Comparison of ENCODE assay signal across 9 cellular contexts in genomic region chr22:34293324-34293723, GRCh38.
"Had no signal": no experiment of that assay in that cellular context is flagged by ENCODE, and none has a peak within 500 bp of the region (broad histone marks: within the 10 kb centered on the region; RNA-seq: fewer than 3 reads in every experiment).

No MANE protein-coding gene starts in this region.

- H3K4me3 Mint-ChIP-seq: GM23338, H9, HFFc6 had no signal

- H3K27ac Mint-ChIP-seq: GM23338, H9, HFFc6 had no signal

- H3K27ac ChIP-seq: GM23248 had no signal

- H3K36me3 ChIP-seq: HAP-1 had no signal

- ATAC-seq: GM23338, HCT116 had no signal

- H3K4me1 ChIP-seq: HAP-1 had no signal

- DNase-seq: GM23248, GOT3, H7, H9, HCEC 1CT, HFFc6 had no signal

- H3K9ac ChIP-seq: GM23248 had no signal

- H3K4me2 ChIP-seq: GM23338 had no signal

- H3K9me3 Mint-ChIP-seq: H9 had no signal

- H3K4me1 Mint-ChIP-seq: GM23338, H9 had no signal

- H3K9me3 ChIP-seq: HAP-1 had no signal

- H3K4me3 ChIP-seq: GM23248, GM23338, HAP-1 had no signal

- H2AFZ ChIP-seq: GM23248, GM23338 had no signal
